11 cellular contexts compared by ENCODE assay signal in the genomic region with DNA sequence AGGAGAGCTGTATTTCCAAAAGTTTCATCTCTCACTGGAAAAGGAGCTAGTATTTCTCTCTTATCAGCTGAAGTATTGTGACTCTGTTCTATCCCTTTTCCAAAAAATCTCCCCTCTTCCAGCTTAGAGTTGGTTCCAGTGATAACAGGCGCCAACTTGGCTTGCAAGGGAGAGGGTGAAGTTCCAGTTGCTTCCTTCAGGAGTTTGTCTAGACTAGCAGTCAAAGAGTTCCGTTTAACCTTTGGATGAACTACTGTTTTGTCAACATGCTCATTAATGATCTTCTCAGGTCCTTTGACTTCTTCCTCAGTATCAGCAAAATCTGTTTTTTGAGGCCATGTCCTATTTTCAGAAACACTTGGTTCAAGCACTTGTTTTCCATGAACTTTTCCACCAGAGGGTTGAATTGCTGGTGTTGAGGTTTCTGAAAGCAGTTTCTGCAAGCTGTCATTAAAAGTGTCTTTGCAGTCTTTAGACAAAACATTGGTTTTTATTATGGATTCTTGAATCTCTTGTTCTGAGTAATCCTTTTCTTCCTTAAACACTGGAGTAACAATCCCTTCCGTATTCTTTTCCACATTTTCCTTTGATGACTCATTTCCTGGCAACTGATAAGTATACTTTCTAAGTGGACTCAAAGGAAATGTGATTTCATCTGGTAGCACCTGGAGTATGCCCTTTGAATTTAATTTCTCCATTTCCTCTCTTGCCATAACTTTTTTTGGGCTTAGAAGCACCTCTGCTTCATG. TPM values are rescaled to one million over a fixed set of nuclear protein-coding genes. Genes with fewer than 3 reads are reported as not detected.
DNase-seq lines count a peak whose midpoint lies in the region; ATAC-seq, FAIRE-seq and TF ChIP-seq lines count a peak whose summit lies in the region.
"Had no signal": no experiment of that assay in that cellular context is flagged by ENCODE, and none has a peak within 500 bp of the region (broad histone marks: within the 10 kb centered on the region; RNA-seq: fewer than 3 reads in every experiment).

No MANE protein-coding gene starts in this region.

- H3K27me3 ChIP-seq in K562 (ENCODE audit: control insufficient read depth in 2 of 2, insufficient read depth in 2 of 2, low read length in 2 of 2): peaks cover under 1 to 5% of the 10 kb centered on the region in 2 experiments; a peak in 3 of 5 replicates

- CTCF ChIA-PET in AG04449 (lab: Yijun Ruan, JAX) (interaction anchor here (1.2 kb wide), 1 partner anchor 8 kb away, joined by 5 read pairs; no protein-coding TSS in a partner anchor), K562 (lab: Yijun Ruan, JAX; ENCODE audit: low intra/inter-chr PET ratio) (no interaction called here)

- no peak for TF ChIP-seq POLR2A in K562 (conservative IDR thresholded peaks at IDR 0.05)

- H3K4me1 ChIP-seq in K562 (replicated peaks in 1 of 2; ENCODE audit: control insufficient read depth in 2 of 2, insufficient read depth in 2 of 2, low read length in 2 of 2): no peaks in the 10 kb centered on the region

- no peak overlapping the region for H3K27ac ChIP-seq in K562 (ENCODE audit: extremely low read depth, low read depth, low read length)

- in situ Hi-C loops in K562 (cut with MboI): no loop called here

- intact Hi-C loops in K562 (cut with micrococcal nuclease): no loop called here

- H3K4me3 ChIP-seq in AG04449 (ENCODE audit: low read depth, low read length) (no peak overlapping the region), K562 (no peak overlapping the region)

- no peak for FAIRE-seq in K562 (lab: Jason Lieb, UNC)

- DNase-seq in AG04449 (ENCODE audit: low read depth, low spot score): peak; percentile 72
- DNase-seq in HS-27A (ENCODE audit: low read depth): peak; percentile 84
- DNase-seq in K562 (ENCODE audit: extremely low read depth in 1 of 4, low spot score in 3 of 4): no peak
- peak; percentile 14 for DNase-seq in iPS-NIHi11 (ENCODE audit: low spot score)
- no peak for DNase-seq in T-helper 9 cell
- no peak for DNase-seq in activated naive CD4-positive, alpha-beta T cell treated with Interleukin-2 at 50 U/mL for 16 hours
- DNase-seq: NCI-H510A treated with DMSO at 0.1 percent for 48 hours, T-helper 2 cell had no signal

- H3K9me1 ChIP-seq in K562 (ENCODE audit: control insufficient read depth, insufficient read depth, low read length): no peaks in the 10 kb centered on the region

- no peaks in the 10 kb centered on the region for H3K9me3 ChIP-seq in K562 (replicated peaks; ENCODE audit: control insufficient read depth, insufficient read depth, low read depth, low read length)

- H3K4me2 ChIP-seq in K562 (ENCODE audit: insufficient read depth, low read length): no peak overlapping the region

- 2% methylated on average over 3 of the region's 3 CpGs for WGBS in K562 (ENCODE audit: insufficient coverage, low coverage, missing lambda C conversion rate)

- no peak overlapping the region for H2AFZ ChIP-seq in K562 (ENCODE audit: low read depth, low read length)

- BruUV-seq in K562 (replicated peaks; lab: Mats Ljungman, UMichigan): no TSS peak

- TF ChIP-seq RAD21 in K562 (CRISPR knock-in tag; conservative IDR thresholded peaks at IDR 0.05 in 1 of 2, IDR thresholded peaks at IDR 0.05 in 1 of 2): no peak

- POLR2A ChIA-PET in AG04449 (lab: Yijun Ruan, JAX) (no interaction called here), K562 (lab: Yijun Ruan, JAX) (interaction anchor here (1.1 kb wide), 1 partner anchor 14 kb away, joined by 3 read pairs; no protein-coding TSS in a partner anchor)

- no peaks in the 10 kb centered on the region for H3K36me3 ChIP-seq in K562 (ENCODE audit: control insufficient read depth, insufficient read depth, low read length)

- H4K20me1 ChIP-seq in K562 (replicated peaks; ENCODE audit: control insufficient read depth, insufficient read depth, low read length): no peaks in the 10 kb centered on the region

- no peak for TF ChIP-seq EP300 in K562 (IDR thresholded peaks at IDR 0.05; ENCODE audit: low read length)

- ATAC-seq in K562: peak; percentile 31; the same call in 1 of the 3 replicates
- no peak for ATAC-seq in HG03175 (IDR thresholded peaks at IDR 0.05; ENCODE audit: unreplicated experiment)
- ATAC-seq in esophagus mucosa: no peak

- no peak overlapping the region for H3K9ac ChIP-seq in K562 (ENCODE audit: insufficient read depth in 1 of 2, low read depth in 2 of 2, low read length in 2 of 2)

- no peaks in the 10 kb centered on the region for H3K79me2 ChIP-seq in K562 (ENCODE audit: control insufficient read depth, insufficient read depth, low read length)

- TF ChIP-seq CTCF in AG04449 (IDR thresholded peaks at IDR 0.05; ENCODE audit: insufficient read depth, low read length, missing control alignments) (no peak), K562 (IDR thresholded peaks at IDR 0.05 in 2 of 3, conservative IDR thresholded peaks at IDR 0.05 in 1 of 3; ENCODE audit: insufficient read depth in 2 of 3, low read depth in 1 of 3, low read length in 3 of 3) (no peak)

TF ChIP-seq in K562, 482 proteins besides CTCF, POLR2A, EP300 and RAD21:
- TF ChIP-seq FOSL1 (tag; conservative IDR thresholded peaks at IDR 0.05): peak; percentile 81
- peak; percentile 74 for TF ChIP-seq JUND (IDR thresholded peaks at IDR 0.05; ENCODE audit: borderline replicate concordance, low read depth, low read length)
- TF ChIP-seq JUND (tag; IDR thresholded peaks at IDR 0.05; ENCODE audit: borderline replicate concordance, low read depth, low read length): peak; percentile 80
- TF ChIP-seq, protein P1, sequence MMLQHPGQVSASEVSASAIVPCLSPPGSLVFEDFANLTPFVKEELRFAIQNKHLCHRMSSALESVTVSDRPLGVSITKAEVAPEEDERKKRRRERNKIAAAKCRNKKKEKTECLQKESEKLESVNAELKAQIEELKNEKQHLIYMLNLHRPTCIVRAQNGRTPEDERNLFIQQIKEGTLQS (IDR thresholded peaks at IDR 0.05): peak; percentile 68
- TF ChIP-seq, protein P1 (CRISPR knock-in tag; conservative IDR thresholded peaks at IDR 0.05): no peak
- TF ChIP-seq JUNB (CRISPR knock-in tag; conservative IDR thresholded peaks at IDR 0.05): peak; percentile 41; the same call in 1 of the 2 replicates
- TF ChIP-seq JUN (IDR thresholded peaks at IDR 0.05; ENCODE audit: borderline replicate concordance, low read depth, low read length): peak; percentile 68; the same call in 1 of the 2 replicates
- no peak for TF ChIP-seq JUN (CRISPR knock-in tag; IDR thresholded peaks at IDR 0.05; ENCODE audit: borderline replicate concordance)
- no peak for TF ChIP-seq FOXK1 (CRISPR knock-in tag; IDR thresholded peaks at IDR 0.05; ENCODE audit: borderline replicate concordance)
- no peak for TF ChIP-seq RBBP5 (IDR thresholded peaks at IDR 0.05; ENCODE audit: borderline replicate concordance, insufficient read depth, low read length, poor library complexity, severe bottlenecking)

RNA-seq across cellular contexts. Expression of a gene that starts 39.7 kb away (rescaled TPM):
- not detected in 2 replicates for total RNA-seq in K562 (2011; cell fraction: chromatin; rRNA removed; ENCODE audit: low replicate concordance)
- total RNA-seq in K562 (2011; cell fraction: nucleolus; rRNA removed): not detected in 2 replicates
- total RNA-seq in K562 (2011; cell fraction: nucleoplasm; rRNA removed): not detected in 2 replicates
- total RNA-seq in K562 (2014; rRNA removed) (0.09 and 0.12 TPM in 2 replicates), K562 (2014; rRNA removed; fragmentation: Illumina TruSeq; extraction: Trizol) (not detected in 2 replicates), K562 (2015; rRNA removed; fragmentation: Illumina TruSeq; extraction: Trizol) (not detected in 2 replicates), K562 (2021) (not detected in 2 replicates), esophagus mucosa (0.12 TPM)
- polyA plus RNA-seq in K562 (2011; rRNA removed) (not detected in 2 replicates), K562 (2014; fragmentation: Illumina TruSeq; extraction: Trizol) (not detected in 2 replicates), K562 (2014; fragmentation: Nextera tagmentation; extraction: Ambion mirVana) (not detected), K562 (2014; rRNA removed) (0.07 TPM in 1 of 2 replicates, not detected in the other)
- not detected in 2 replicates for polyA plus RNA-seq in K562 (2011; cell fraction: cytosol; rRNA removed)
- 0.09 TPM in 1 of 2 replicates, not detected in the other for polyA plus RNA-seq in K562 (2011; cell fraction: nucleus; rRNA removed)
- not detected in 2 replicates for polyA plus RNA-seq in K562 (2012)
- polyA minus RNA-seq in K562 (2011; rRNA and poly(A)+ RNA removed): not detected in 2 replicates
- polyA minus RNA-seq in K562 (2011; cell fraction: cytosol; rRNA and poly(A)+ RNA removed): not detected in 2 replicates
- polyA minus RNA-seq in K562 (2011; cell fraction: nucleus; rRNA and poly(A)+ RNA removed): not detected in 2 replicates
- polyA plus RNA-seq: IgD-negative memory B cell had no signal

Comparison
In these comparisons a context has a peak if more than half of its experiments do, and no peak if none do; other contexts are left out.
1. DNase-seq: peak in AG04449 (single experiment), HS-27A (single experiment) and iPS-NIHi11 (single experiment); none in K562 (0 of 4), T-helper 9 cell (single experiment) and activated naive CD4-positive, alpha-beta T cell treated with Interleukin-2 at 50 U/mL for 16 hours (single experiment).